ENCODE assay signal across 11 cellular contexts in the genomic region with DNA sequence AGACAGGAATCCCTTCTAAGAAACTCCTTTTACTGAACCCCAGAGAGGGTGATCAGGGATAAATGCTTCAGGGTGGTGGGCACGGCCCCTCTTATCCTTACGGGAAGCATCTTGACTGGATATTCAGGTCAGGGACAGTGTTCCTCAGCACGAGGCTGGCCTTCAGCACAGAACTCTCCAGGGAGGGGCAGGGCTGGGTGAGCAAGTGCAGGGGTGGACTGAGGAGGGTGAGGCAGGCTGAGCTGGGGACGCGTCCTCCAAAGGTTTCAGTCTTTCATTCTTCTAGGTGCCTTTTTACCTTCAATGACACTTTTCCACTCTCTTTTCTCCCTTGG. TPM values are rescaled to one million over a fixed set of nuclear protein-coding genes. Genes with fewer than 3 reads are reported as not detected.
A peak's percentile ranks its signal among the peaks of the same experiment; 100 is the strongest.
DNase-seq lines count a peak whose midpoint lies in the region; ATAC-seq, FAIRE-seq and TF ChIP-seq lines count a peak whose summit lies in the region.
"Had no signal": no experiment of that assay in that cellular context is flagged by ENCODE, and none has a peak within 500 bp of the region (broad histone marks: within the 10 kb centered on the region; RNA-seq: fewer than 3 reads in every experiment).

No MANE protein-coding gene starts in this region.

- POLR2A ChIA-PET in GM12878 (lab: Charles Lee): interaction anchor here (0.7 to 9.0 kb wide), 7 partner anchors 10 to 90 kb away, joined by 3 to 117 read pairs (median 5); a partner anchor contains a TSS

- peak overlapping the region; percentile 75 to 96 (median 92) for H3K4me3 ChIP-seq in BLaER1 treated with 17β-estradiol and CSF1 and Interleukin-3, amounts not matched to agents 10 nM and 100 nM
- H3K4me3 ChIP-seq in KMS-11 (IDR thresholded peaks at IDR 0.05; ENCODE audit: insufficient read depth, low read depth, low read length) (peak overlapping the region; percentile 91), GM12878 (peak overlapping the region; percentile 95), neural cell (ENCODE audit: low read length) (peak overlapping the region; percentile 76), brain microvascular endothelial cell (ENCODE audit: low read depth, low read length) (no peak overlapping the region), coronary artery (no peak overlapping the region)

- peaks cover 25 to 45% (median 36%) of the 10 kb centered on the region in 11 experiments; a peak in 19 of 22 replicates for H3K36me3 ChIP-seq in BLaER1 treated with 17β-estradiol and CSF1 and Interleukin-3, amounts not matched to agents 10 nM and 100 nM
- H3K36me3 ChIP-seq in KMS-11 (ENCODE audit: insufficient read depth): peaks cover 3% of the 10 kb centered on the region; the same call in 1 of the 2 replicates
- peaks cover under 1 to 28% of the 10 kb centered on the region in 2 experiments; a peak in 2 of 4 replicates for H3K36me3 ChIP-seq in GM12878 (ENCODE audit: control insufficient read depth in 2 of 2, insufficient read depth in 2 of 2, low read length in 1 of 2)
- no peaks in the 10 kb centered on the region for H3K36me3 ChIP-seq in neural cell (ENCODE audit: insufficient read depth, low read length)
- no peaks in the 10 kb centered on the region for H3K36me3 ChIP-seq in brain microvascular endothelial cell (replicated peaks)

- H2AFZ ChIP-seq in KMS-11 (ENCODE audit: low read depth) (no peak overlapping the region), GM12878 (ENCODE audit: control insufficient read depth, low read depth, low read length) (no peak overlapping the region), neural cell (ENCODE audit: low read depth, low read length) (no peak overlapping the region)

- WGBS in GM12878 (ENCODE audit: insufficient coverage, insufficient replicate concordance, low lambda C conversion rate, missing lambda C conversion rate): 7% methylated on average over 5 of the region's 5 CpGs

- RAD21 ChIA-PET in GM12878 (lab: Charles Lee; ENCODE audit: unreplicated experiment): interaction anchor here (0.6 to 9.0 kb wide), 9 partner anchors 14 to 89 kb away, joined by 4 to 95 read pairs (median 5); a partner anchor contains a TSS

- TF ChIP-seq CTCF in KMS-11 (conservative IDR thresholded peaks at IDR 0.05; ENCODE audit: low read depth, low read length): no peak
- TF ChIP-seq CTCF in GM12878 (IDR thresholded peaks at IDR 0.05 in 2 of 3, conservative IDR thresholded peaks at IDR 0.05 in 1 of 3; ENCODE audit: control insufficient read depth in 2 of 3, extremely low read depth in 1 of 3, insufficient read depth in 1 of 3, low read depth in 3 of 3, low read length in 3 of 3): no peak
- TF ChIP-seq CTCF in neural cell (IDR thresholded peaks at IDR 0.05; ENCODE audit: poor library complexity, severe bottlenecking): no peak
- no peak for TF ChIP-seq CTCF in brain microvascular endothelial cell (IDR thresholded peaks at IDR 0.05; ENCODE audit: low read depth, low read length, missing control alignments)
- no peak for TF ChIP-seq CTCF in coronary artery (IDR thresholded peaks at IDR 0.05)

- H3K27me3 ChIP-seq in BLaER1 treated with 17β-estradiol and CSF1 and Interleukin-3, amounts not matched to agents 10 nM and 100 nM: no peaks in the 10 kb centered on the region
- H3K27me3 ChIP-seq in KMS-11 (ENCODE audit: insufficient read depth, low read depth): no peaks in the 10 kb centered on the region
- no peaks in the 10 kb centered on the region for H3K27me3 ChIP-seq in GM12878 (replicated peaks in 1 of 2; ENCODE audit: control insufficient read depth in 2 of 2, insufficient read depth in 2 of 2, low read length in 1 of 2)
- no peaks in the 10 kb centered on the region for H3K27me3 ChIP-seq in neural cell (ENCODE audit: insufficient read depth, low read depth, low read length)
- H3K27me3 ChIP-seq in brain microvascular endothelial cell (replicated peaks): no peaks in the 10 kb centered on the region

- H3K9ac ChIP-seq in BLaER1 treated with 17β-estradiol and CSF1 and Interleukin-3, amounts not matched to agents 10 nM and 100 nM: peak overlapping the region; percentile 90 to 97 (median 94)
- H3K9ac ChIP-seq in KMS-11: peak overlapping the region; percentile 85
- peak overlapping the region; percentile 98 for H3K9ac ChIP-seq in GM12878 (ENCODE audit: control insufficient read depth, insufficient read depth, low read length)
- peak overlapping the region; percentile 50 for H3K9ac ChIP-seq in neural cell (ENCODE audit: low read length)
- H3K9ac ChIP-seq: SK-N-SH had no signal

- CTCF ChIA-PET in GM12878 (lab: Yijun Ruan, JAX): interaction anchor here (0.5 to 18.4 kb wide), 12 partner anchors 8 to 104 kb away, joined by 3 to 330 read pairs (median 4); a partner anchor contains a TSS

- DNase-seq in GM12878 (ENCODE audit: low read depth, low spot score) (no peak), glomerular visceral epithelial cell (ENCODE audit: extremely low spot score) (no peak), brain microvascular endothelial cell (no peak), HuH-7 (ENCODE audit: low spot score) (no peak), coronary artery (ENCODE audit: low spot score) (no peak)
- DNase-seq: Calu3, NCI-H2171, SK-N-SH had no signal

- FAIRE-seq in GM12878 (lab: Jason Lieb, UNC): no peak

- H3K4me1 ChIP-seq in BLaER1 treated with 17β-estradiol and CSF1 and Interleukin-3, amounts not matched to agents 10 nM and 100 nM: peaks cover 72 to 87% (median 84%) of the 10 kb centered on the region in 10 experiments
- peaks cover 74% of the 10 kb centered on the region for H3K4me1 ChIP-seq in KMS-11 (ENCODE audit: low read depth, poor library complexity, severe bottlenecking)
- peaks cover 61% of the 10 kb centered on the region for H3K4me1 ChIP-seq in GM12878 (ENCODE audit: control insufficient read depth, insufficient read depth, low read length)

- no peaks in the 10 kb centered on the region for H3K9me3 ChIP-seq in BLaER1 treated with 17β-estradiol and CSF1 and Interleukin-3, amounts not matched to agents 10 nM and 100 nM (replicated peaks in 1 of 11)
- H3K9me3 ChIP-seq in GM12878 (replicated peaks; ENCODE audit: control insufficient read depth, insufficient read depth, low read length) (no peaks in the 10 kb centered on the region), neural cell (ENCODE audit: low read length) (no peaks in the 10 kb centered on the region)
- H3K9me3 ChIP-seq: SK-N-SH had no signal

- SMC1A ChIA-PET in GM12878 (lab: Charles Lee; ENCODE audit: uncharacterized antibody, unreplicated experiment): interaction anchor here (0.7 to 21.1 kb wide), 11 partner anchors 9 to 92 kb away, joined by 3 to 476 read pairs (median 3); no protein-coding TSS in a partner anchor

- no peak for TF ChIP-seq RAD21 in GM12878 (IDR thresholded peaks at IDR 0.05; ENCODE audit: insufficient read depth, low read depth, low read length)
- no peak for TF ChIP-seq RAD21 in neural cell (conservative IDR thresholded peaks at IDR 0.05)

- intact Hi-C loops in GM12878 (cut with micrococcal nuclease; ENCODE audit: unreplicated experiment): loop anchor here (5.0 kb wide), 2 partner anchors 87 to 123 kb away; a partner anchor contains a TSS

- H3K79me2 ChIP-seq in KMS-11 (ENCODE audit: insufficient read depth, low read depth) (peaks cover 71% of the 10 kb centered on the region), GM12878 (ENCODE audit: control insufficient read depth, insufficient read depth, low read length) (peaks cover 87% of the 10 kb centered on the region), neural cell (replicated peaks; ENCODE audit: insufficient read depth, low read length) (no peaks in the 10 kb centered on the region)

- H3K9me2 ChIP-seq in neural cell (ENCODE audit: insufficient read depth, low read length): no peaks in the 10 kb centered on the region
- H3K9me2 ChIP-seq: SK-N-SH had no signal

- TF ChIP-seq EP300 in GM12878 (IDR thresholded peaks at IDR 0.05; ENCODE audit: borderline replicate concordance in 1 of 2, control insufficient read depth in 1 of 2, low read depth in 2 of 2, low read length in 2 of 2) (no peak), neural cell (conservative IDR thresholded peaks at IDR 0.05; ENCODE audit: poor library complexity, severe bottlenecking) (no peak)

- 0 out of 3 replicates have a peak, but pooled peaks have one; percentile 8 for ATAC-seq in GM12878

- H3K4me2 ChIP-seq in BLaER1 treated with 17β-estradiol and CSF1 and Interleukin-3, amounts not matched to agents 10 nM and 100 nM: peak overlapping the region; percentile 92 to 100 (median 99)
- H3K4me2 ChIP-seq in KMS-11: peak overlapping the region; percentile 98
- H3K4me2 ChIP-seq in GM12878 (ENCODE audit: control insufficient read depth, insufficient read depth): peak overlapping the region; percentile 86
- peak overlapping the region; percentile 45 for H3K4me2 ChIP-seq in neural cell (ENCODE audit: low read length)
- H3K4me2 ChIP-seq: SK-N-SH had no signal

- H3K27ac ChIP-seq in BLaER1 treated with 17β-estradiol and CSF1 and Interleukin-3, amounts not matched to agents 10 nM and 100 nM: peak overlapping the region; percentile 12 to 98 (median 95)
- H3K27ac ChIP-seq in KMS-11 (peak overlapping the region; percentile 81), GM12878 (ENCODE audit: control insufficient read depth, insufficient read depth) (peak overlapping the region; percentile 98), neural cell (ENCODE audit: low read length) (peak overlapping the region; percentile 79), brain microvascular endothelial cell (no peak overlapping the region), coronary artery (no peak overlapping the region)

- H4K20me1 ChIP-seq in BLaER1 treated with 17β-estradiol and CSF1 and Interleukin-3, amounts not matched to agents 10 nM and 100 nM: peaks cover 0 to 41% (median 12%) of the 10 kb centered on the region in 11 experiments; a peak in 12 of 22 replicates
- H4K20me1 ChIP-seq in KMS-11 (ENCODE audit: insufficient read depth) (no peaks in the 10 kb centered on the region), GM12878 (ENCODE audit: control insufficient read depth, insufficient read depth) (0 out of 2 replicates have a peak, but pooled peaks cover 5% of the 10 kb centered on the region), neural cell (ENCODE audit: insufficient read depth) (no peaks in the 10 kb centered on the region)

- peak; percentile 25; the same call in 1 of the 2 replicates for TF ChIP-seq POLR2A in GM12878 (IDR thresholded peaks at IDR 0.05; ENCODE audit: low read depth, low read length)

- in situ Hi-C loops in GM12878 (cut with MboI): no loop called here
- in situ Hi-C loops in brain microvascular endothelial cell (cut with HindIII; ENCODE audit: low pct_ligation_motif_present, low sequenced_read_pairs): no loop called here

- BruUV-seq in GM12878 (replicated peaks; lab: Mats Ljungman, UMichigan): no TSS peak

- H3F3A ChIP-seq in neural cell (ENCODE audit: insufficient read depth, low read length, poor library complexity, severe bottlenecking): no peaks in the 10 kb centered on the region

RNA-seq across cellular contexts. Expression of a gene that starts 52.3 kb away (rescaled TPM):
- total RNA-seq in GM12878 (2013; cell fraction: nucleolus; rRNA removed): 56.7 and 60.6 TPM in 2 replicates
- 64.1 and 68.2 TPM in 2 replicates for total RNA-seq in GM12878 (2014; rRNA removed)
- 48.5 and 49.2 TPM in 2 replicates for total RNA-seq in GM12878 (2014; rRNA removed; fragmentation: Illumina TruSeq; extraction: Trizol)
- 82.5 and 85.6 TPM in 2 replicates for total RNA-seq in GM12878 (2021)
- 30.6 TPM for polyA plus RNA-seq in GM12878 (2011; ENCODE audit: low read depth)
- polyA plus RNA-seq in GM12878 (2011; rRNA removed): 61.4 and 77.1 TPM in 2 replicates
- 82.5 and 102 TPM in 2 replicates for polyA plus RNA-seq in GM12878 (2011; cell fraction: cytosol; rRNA removed)
- polyA plus RNA-seq in GM12878 (2011; cell fraction: nucleus; rRNA removed): 114 and 118 TPM in 2 replicates
- polyA plus RNA-seq in GM12878 (2012): 45.3 and 54.0 TPM in 2 replicates
- polyA plus RNA-seq in GM12878 (2014; fragmentation: Illumina TruSeq; extraction: Trizol): 79.7 and 89.6 TPM in 2 replicates
- polyA plus RNA-seq in GM12878 (2014; fragmentation: Nextera tagmentation; extraction: Ambion mirVana): 10 to 100 TPM; 14.0 to 25.4 TPM
- polyA plus RNA-seq in GM12878 (2014; rRNA removed): 71.3 and 74.2 TPM in 2 replicates
- 10 to 100 TPM; 63.2 to 69.5 TPM for polyA plus RNA-seq in GM12878 (2016; fragmentation: Nextera tagmentation; extraction: Ambion mirVana)
- polyA minus RNA-seq in GM12878 (2011; rRNA and poly(A)+ RNA removed): 118 and 125 TPM in 2 replicates
- polyA minus RNA-seq in GM12878 (2011; cell fraction: cytosol; rRNA and poly(A)+ RNA removed): 40.6 and 42.9 TPM in 2 replicates
- 46.9 and 71.1 TPM in 2 replicates for polyA minus RNA-seq in GM12878 (2011; cell fraction: nucleus; rRNA and poly(A)+ RNA removed)
- 3.2 and 4.0 TPM in 2 replicates for polyA plus RNA-seq in neural cell
- 6.5 and 8.5 TPM in 2 replicates for polyA minus RNA-seq in neural cell

RNA-seq across cellular contexts. Expression of a gene that starts 52.6 kb away (rescaled TPM):
- 115 and 132 TPM in 2 replicates for total RNA-seq in GM12878 (2013; cell fraction: nucleolus; rRNA removed)
- total RNA-seq in GM12878 (2014; rRNA removed) (88.8 and 91.6 TPM in 2 replicates), GM12878 (2014; rRNA removed; fragmentation: Illumina TruSeq; extraction: Trizol) (80.4 and 83.4 TPM in 2 replicates), GM12878 (2021) (74.0 and 76.6 TPM in 2 replicates)
- polyA plus RNA-seq in GM12878 (2011; ENCODE audit: low read depth): 49.2 TPM
- polyA plus RNA-seq in GM12878 (2011; rRNA removed) (133 and 153 TPM in 2 replicates), GM12878 (2014; fragmentation: Illumina TruSeq; extraction: Trizol) (108 and 109 TPM in 2 replicates), GM12878 (2014; fragmentation: Nextera tagmentation; extraction: Ambion mirVana) (10 to 100 TPM; 65.4 to 77.5 TPM), GM12878 (2014; rRNA removed) (98.5 and 104 TPM in 2 replicates), GM12878 (2016; fragmentation: Nextera tagmentation; extraction: Ambion mirVana) (10 to 100 TPM; 65.2 to 74.8 TPM), neural cell (36.1 and 37.1 TPM in 2 replicates)
- polyA plus RNA-seq in GM12878 (2011; cell fraction: cytosol; rRNA removed): 121 and 127 TPM in 2 replicates
- 149 and 172 TPM in 2 replicates for polyA plus RNA-seq in GM12878 (2011; cell fraction: nucleus; rRNA removed)
- polyA plus RNA-seq in GM12878 (2012): 66.5 and 74.5 TPM in 2 replicates
- 93.0 and 112 TPM in 2 replicates for polyA minus RNA-seq in GM12878 (2011; rRNA and poly(A)+ RNA removed)
- 26.6 and 32.7 TPM in 2 replicates for polyA minus RNA-seq in GM12878 (2011; cell fraction: cytosol; rRNA and poly(A)+ RNA removed)
- 34.8 and 42.0 TPM in 2 replicates for polyA minus RNA-seq in GM12878 (2011; cell fraction: nucleus; rRNA and poly(A)+ RNA removed)
- polyA minus RNA-seq in neural cell: 18.0 and 20.3 TPM in 2 replicates

Comparison
In these comparisons a context has a peak if more than half of its experiments do, and no peak if none do; other contexts are left out.
1. H3K27ac ChIP-seq: peak in BLaER1 treated with 17β-estradiol and CSF1 and Interleukin-3, amounts not matched to agents 10 nM and 100 nM (11 of 11), KMS-11 (single experiment), GM12878 (single experiment) and neural cell (single experiment); none in brain microvascular endothelial cell (single experiment) and coronary artery (0 of 2).
2. H3K4me2 ChIP-seq: peak in every context shown above with its lines; median percentile 99 in BLaER1 treated with 17β-estradiol and CSF1 and Interleukin-3, amounts not matched to agents 10 nM and 100 nM; 98 in KMS-11; 86 in GM12878; 45 in neural cell.
3. H3K4me3 ChIP-seq: peak in BLaER1 treated with 17β-estradiol and CSF1 and Interleukin-3, amounts not matched to agents 10 nM and 100 nM (10 of 10), KMS-11 (single experiment), GM12878 (single experiment) and neural cell (single experiment); none in brain microvascular endothelial cell (single experiment) and coronary artery (single experiment).
4. Peak in every context shown above with its lines, with median percentiles within 50 percentile points of each other: H3K9ac ChIP-seq.